Comparison of ENCODE assay signal across 1 cellular context in genomic region chr4:26131711-26132110, GRCh38.
TF ChIP-seq lines count a peak whose summit lies in the region.

No MANE protein-coding gene starts in this region.

TF ChIP-seq in GM12878, 131 proteins besides CTCF, POLR2A, EP300 and RAD21 (continued from another document and continues in another):
- TF ChIP-seq ATF7 (IDR thresholded peaks at IDR 0.05; ENCODE audit: low read depth) (peak; percentile 67), EZH2 (IDR thresholded peaks at IDR 0.05; ENCODE audit: borderline replicate concordance, control insufficient read depth, low read depth, low read length) (no peak), IRF4 (IDR thresholded peaks at IDR 0.05; ENCODE audit: low read depth, low read length) (peak; percentile 74), ZBED1 (IDR thresholded peaks at IDR 0.05; ENCODE audit: borderline replicate concordance) (peak; percentile 74; the same call in 1 of the 2 replicates), ATF2 (IDR thresholded peaks at IDR 0.05; ENCODE audit: low read length) (peak; percentile 87), NFIC (IDR thresholded peaks at IDR 0.05; ENCODE audit: low read depth, low read length) (peak; percentile 96), YY1 (IDR thresholded peaks at IDR 0.05; ENCODE audit: low read depth, low read length) (0 out of 2 replicates have a peak, but pooled peaks have one; percentile 36), RFX5 (IDR thresholded peaks at IDR 0.05; ENCODE audit: low read depth, low read length) (no peak), E2F4 (IDR thresholded peaks at IDR 0.05; ENCODE audit: low read depth, low read length) (no peak), KDM1A (IDR thresholded peaks at IDR 0.05; ENCODE audit: borderline replicate concordance) (no peak), MEF2B (IDR thresholded peaks at IDR 0.05; ENCODE audit: partially characterized antibody, poor library complexity, severe bottlenecking) (peak; percentile 64), IKZF1 (conservative IDR thresholded peaks at IDR 0.05) (peak; percentile 92), MAX (IDR thresholded peaks at IDR 0.05; ENCODE audit: low read depth, low read length) (no peak), TCF7 (IDR thresholded peaks at IDR 0.05; ENCODE audit: borderline replicate concordance) (peak; percentile 29; the same call in 1 of the 2 replicates), CHD1 (IDR thresholded peaks at IDR 0.05; ENCODE audit: low read depth, low read length) (no peak), ZNF24 (IDR thresholded peaks at IDR 0.05) (no peak), CBX3 (IDR thresholded peaks at IDR 0.05; ENCODE audit: borderline replicate concordance, low read depth) (no peak), NR2C2 (IDR thresholded peaks at IDR 0.05; ENCODE audit: borderline replicate concordance, control insufficient read depth, insufficient read length, low read depth) (no peak), SMARCA5 (IDR thresholded peaks at IDR 0.05) (no peak), RAD51 (IDR thresholded peaks at IDR 0.05) (0 out of 2 replicates have a peak, but pooled peaks have one; percentile 13), REST (IDR thresholded peaks at IDR 0.05; ENCODE audit: low read depth, low read length) (no peak), ZBTB11 (CRISPR knock-in tag; IDR thresholded peaks at IDR 0.05) (no peak), SMAD5 (IDR thresholded peaks at IDR 0.05; ENCODE audit: low read depth) (no peak), RBBP5 (conservative IDR thresholded peaks at IDR 0.05) (no peak), SKIL (IDR thresholded peaks at IDR 0.05; ENCODE audit: low read depth, poor library complexity, severe bottlenecking) (peak; percentile 92), PAX8 (IDR thresholded peaks at IDR 0.05) (no peak), BRCA1 (IDR thresholded peaks at IDR 0.05; ENCODE audit: low read depth, low read length) (no peak), E4F1 (IDR thresholded peaks at IDR 0.05; ENCODE audit: borderline replicate concordance, partially characterized antibody) (no peak), BHLHE40 (IDR thresholded peaks at IDR 0.05; ENCODE audit: borderline replicate concordance in 1 of 2, low read depth in 2 of 2, low read length in 1 of 2) (peak; percentile 52 to 60; a peak in 3 of 4 replicates), CHD4 (IDR thresholded peaks at IDR 0.05) (no peak), SMAD1 (IDR thresholded peaks at IDR 0.05; ENCODE audit: low read depth, partially characterized antibody) (no peak), GABPA (IDR thresholded peaks at IDR 0.05; ENCODE audit: low read depth) (0 out of 2 replicates have a peak, but pooled peaks have one; percentile 41), RB1 (IDR thresholded peaks at IDR 0.05; ENCODE audit: borderline replicate concordance) (no peak), NFXL1 (IDR thresholded peaks at IDR 0.05; ENCODE audit: borderline replicate concordance) (no peak), ATF3 (IDR thresholded peaks at IDR 0.05; ENCODE audit: borderline replicate concordance, extremely low read depth, low read depth, low read length) (no peak), USF1 (IDR thresholded peaks at IDR 0.05; ENCODE audit: borderline replicate concordance, extremely low read length, insufficient read depth, low read depth, low read length) (no peak), SRF (IDR thresholded peaks at IDR 0.05; ENCODE audit: low read depth in 2 of 2, low read length in 2 of 2) (no peak), JUND (IDR thresholded peaks at IDR 0.05; ENCODE audit: low read depth, low read length) (no peak), NKRF (conservative IDR thresholded peaks at IDR 0.05) (no peak)
